Comparison of ENCODE assay signal across 14 cellular contexts in genomic region chr4:2062168-2062807, GRCh38. TPM values are rescaled to one million over a fixed set of nuclear protein-coding genes. Genes with fewer than 3 reads are reported as not detected.
"Had no signal": no experiment of that assay in that cellular context is flagged by ENCODE, and none has a peak within 500 bp of the region (broad histone marks: within the 10 kb centered on the region; RNA-seq: fewer than 3 reads in every experiment).

No MANE protein-coding gene starts in this region.

- DNase-seq: activated CD4-positive, alpha-beta T cell treated with anti-CD3 and anti-CD28 coated beads for 48 hours; activated CD8-positive, alpha-beta T cell treated with anti-CD3 and anti-CD28 coated beads, Interleukin-2, amount 10 ng/mL, durations not matched to agents 7 days and 5 days; activated naive CD4-positive, alpha-beta T cell treated with anti-CD3 and anti-CD28 coated beads, Interleukin-2, amount 10 ng/mL, durations not matched to agents 7 days and 5 days; activated T-cell treated with anti-CD3 and anti-CD28 coated beads, Interleukin-2, amount 50 U/mL, for 24 hours; colonic mucosa; foreskin keratinocyte; hippocampal formation; natural killer cell; occipital lobe; transverse colon; uterus had no signal

- H3K36me3 Mint-ChIP-seq: activated naive CD4-positive, alpha-beta T cell treated with anti-CD3 and anti-CD28 coated beads, Interleukin-2, amount 10 ng/mL, durations not matched to agents 7 days and 5 days; natural killer cell; WTC11 had no signal

- H3K27ac Mint-ChIP-seq: activated CD8-positive, alpha-beta T cell treated with anti-CD3 and anti-CD28 coated beads, Interleukin-2, amount 10 ng/mL, durations not matched to agents 7 days and 5 days; activated naive CD4-positive, alpha-beta T cell treated with anti-CD3 and anti-CD28 coated beads, Interleukin-2, amount 10 ng/mL, durations not matched to agents 7 days and 5 days; activated T-cell treated with anti-CD3 and anti-CD28 coated beads, Interleukin-2, amount 50 U/mL, for 24 hours; natural killer cell; WTC11 had no signal

- H3K4me1 ChIP-seq: foreskin keratinocyte had no signal

- H3K9me3 ChIP-seq: colonic mucosa, suprapubic skin, transverse colon, uterus had no signal

- H3K27ac ChIP-seq: colonic mucosa, foreskin keratinocyte, suprapubic skin, transverse colon, uterus had no signal

- H3K9me3 Mint-ChIP-seq: activated naive CD4-positive, alpha-beta T cell treated with anti-CD3 and anti-CD28 coated beads, Interleukin-2, amount 10 ng/mL, durations not matched to agents 7 days and 5 days; activated T-cell treated with anti-CD3 and anti-CD28 coated beads, Interleukin-2, amount 50 U/mL, for 24 hours; natural killer cell; WTC11 had no signal

- H3K4me3 Mint-ChIP-seq: activated CD8-positive, alpha-beta T cell treated with anti-CD3 and anti-CD28 coated beads, Interleukin-2, amount 10 ng/mL, durations not matched to agents 7 days and 5 days; activated naive CD4-positive, alpha-beta T cell treated with anti-CD3 and anti-CD28 coated beads, Interleukin-2, amount 10 ng/mL, durations not matched to agents 7 days and 5 days; activated T-cell treated with anti-CD3 and anti-CD28 coated beads, Interleukin-2, amount 50 U/mL, for 24 hours; WTC11 had no signal

- H3K4me3 ChIP-seq: colonic mucosa, lung, suprapubic skin, transverse colon, uterus had no signal

- H3K4me1 Mint-ChIP-seq: natural killer cell had no signal

- H3K36me3 ChIP-seq: colonic mucosa, suprapubic skin, transverse colon, uterus had no signal

- ATAC-seq: activated CD8-positive, alpha-beta T cell treated with anti-CD3 and anti-CD28 coated beads, Interleukin-2, amount 10 ng/mL, durations not matched to agents 7 days and 5 days; foreskin keratinocyte; natural killer cell; WTC11 had no signal

RNA-seq across cellular contexts. Expression of gene NAT8L, which starts 3.2 kb away (rescaled TPM):
- total RNA-seq: foreskin keratinocyte, natural killer cell had no signal
